16 cellular contexts compared by ENCODE assay signal in the genomic region with DNA sequence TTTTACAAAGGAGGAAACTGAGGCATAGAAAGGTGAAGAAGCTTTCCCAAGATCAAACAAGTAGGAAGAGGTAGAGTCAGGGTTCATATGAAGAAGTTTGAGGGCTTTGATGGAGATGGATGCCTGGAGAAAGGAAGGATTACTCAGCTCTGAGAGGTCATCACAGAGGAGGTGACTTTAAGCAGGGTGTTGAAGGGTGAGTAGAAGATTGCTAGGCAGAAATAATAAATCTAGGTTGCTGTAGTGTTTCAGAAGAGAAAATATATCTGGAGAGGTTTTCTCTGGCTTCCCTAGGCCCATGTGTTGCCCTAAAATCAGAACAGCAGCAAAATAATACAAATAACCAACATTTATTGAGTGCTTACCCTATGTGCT.
DNase-seq lines count a peak whose midpoint lies in the region; ATAC-seq lines count a peak whose summit lies in the region.
"Had no signal": no experiment of that assay in that cellular context is flagged by ENCODE, and none has a peak within 500 bp of the region (broad histone marks: within the 10 kb centered on the region; RNA-seq: fewer than 3 reads in every experiment).

No MANE protein-coding gene starts in this region.

- no peaks in the 10 kb centered on the region for H3K36me3 Mint-ChIP-seq in activated naive CD4-positive, alpha-beta T cell treated with anti-CD3 and anti-CD28 coated beads for 36 hours (ENCODE audit: low read depth)
- peaks cover 2% of the 10 kb centered on the region for H3K36me3 Mint-ChIP-seq in activated naive CD4-positive, alpha-beta T cell treated with anti-CD3 and anti-CD28 coated beads, Interleukin-2, amount 10 ng/mL, durations not matched to agents 7 days and 5 days
- peaks cover 2% of the 10 kb centered on the region for H3K36me3 Mint-ChIP-seq in IgD-negative memory B cell
- no peaks in the 10 kb centered on the region for H3K36me3 Mint-ChIP-seq in activated T-helper 2 cell treated with anti-CD3 and anti-CD28 coated beads, Interferon-gamma antibody, Interleukin-2, Interleukin-4, amounts not matched to agents 10 μg/mL and 5 μg/mL and 100 μg/mL, durations not matched to agents 14 hours and 24 hours and 36 hours (ENCODE audit: low read depth)

- DNase-seq in activated naive CD4-positive, alpha-beta T cell treated with anti-CD3 and anti-CD28 coated beads for 36 hours, result no peak
- no peak for DNase-seq in activated naive CD4-positive, alpha-beta T cell treated with anti-CD3 and anti-CD28 coated beads, Interleukin-2, amount 10 ng/mL, durations not matched to agents 7 days and 5 days
- no peak for DNase-seq in activated T-helper 2 cell treated with anti-CD3 and anti-CD28 coated beads, Interferon-gamma antibody, Interleukin-2, Interleukin-4, amounts not matched to agents 10 μg/mL and 5 μg/mL and 100 μg/mL, durations not matched to agents 14 hours and 24 hours and 36 hours (ENCODE audit: low spot score)
- DNase-seq in NCI-H2081 treated with DMSO at 0.1 percent for 48 hours (lab: John Stamatoyannopoulos, UW) (no peak), COR-L47 (lab: John Stamatoyannopoulos, UW) (no peak)
- DNase-seq: ACHN; AML-193; MV-4-11; NCI-H1417 treated with DMSO at 0.1 percent for 48 hours; NCI-H1930; NCI-H2171 treated with DMSO at 0.1 percent for 48 hours; NK-92 treated with Interleukin-12 subunit alpha and Interleukin-12 subunit beta, amount 100 ng/mL, for 24 hours; PC-3 had no signal

- H3K9me3 Mint-ChIP-seq in activated naive CD4-positive, alpha-beta T cell treated with anti-CD3 and anti-CD28 coated beads for 36 hours, result no peaks in the 10 kb centered on the region
- H3K9me3 Mint-ChIP-seq in activated naive CD4-positive, alpha-beta T cell treated with anti-CD3 and anti-CD28 coated beads, Interleukin-2, amount 10 ng/mL, durations not matched to agents 7 days and 5 days, result peaks cover 4% of the 10 kb centered on the region
- peaks cover 0 to 2% (median 0%) of the 10 kb centered on the region in 3 donors for H3K9me3 Mint-ChIP-seq in IgD-negative memory B cell
- no peaks in the 10 kb centered on the region for H3K9me3 Mint-ChIP-seq in activated T-helper 2 cell treated with anti-CD3 and anti-CD28 coated beads, Interferon-gamma antibody, Interleukin-2, Interleukin-4, amounts not matched to agents 10 μg/mL and 5 μg/mL and 100 μg/mL, durations not matched to agents 14 hours and 24 hours and 36 hours

- H3K4me1 Mint-ChIP-seq in activated naive CD4-positive, alpha-beta T cell treated with anti-CD3 and anti-CD28 coated beads for 36 hours (ENCODE audit: low read depth), result peaks cover 70% of the 10 kb centered on the region
- peaks cover 55% of the 10 kb centered on the region for H3K4me1 Mint-ChIP-seq in activated naive CD4-positive, alpha-beta T cell treated with anti-CD3 and anti-CD28 coated beads, Interleukin-2, amount 10 ng/mL, durations not matched to agents 7 days and 5 days
- peaks cover 37 to 70% (median 68%) of the 10 kb centered on the region in 3 donors for H3K4me1 Mint-ChIP-seq in IgD-negative memory B cell
- peaks cover 67% of the 10 kb centered on the region for H3K4me1 Mint-ChIP-seq in activated T-helper 2 cell treated with anti-CD3 and anti-CD28 coated beads, Interferon-gamma antibody, Interleukin-2, Interleukin-4, amounts not matched to agents 10 μg/mL and 5 μg/mL and 100 μg/mL, durations not matched to agents 14 hours and 24 hours and 36 hours (ENCODE audit: low read depth)

- intact Hi-C loops in activated naive CD4-positive, alpha-beta T cell treated with anti-CD3 and anti-CD28 coated beads for 36 hours (cut with micrococcal nuclease), result loop anchor here (10.0 kb wide), 1 partner anchor 562 kb away; no protein-coding TSS in a partner anchor
- intact Hi-C loops in activated T-helper 2 cell treated with anti-CD3 and anti-CD28 coated beads, Interferon-gamma antibody, Interleukin-2, Interleukin-4, amounts not matched to agents 10 μg/mL and 5 μg/mL and 100 μg/mL, durations not matched to agents 14 hours and 24 hours and 36 hours (cut with micrococcal nuclease), result no loop called here

- CTCF ChIA-PET in activated naive CD4-positive, alpha-beta T cell treated with anti-CD3 and anti-CD28 coated beads for 36 hours (lab: Charles Lee), result interaction anchor here (0.6 to 1.7 kb wide), 3 partner anchors 12 to 506 kb away, joined by 3 to 7 read pairs (median 3); no protein-coding TSS in a partner anchor
- CTCF ChIA-PET in activated naive CD4-positive, alpha-beta T cell treated with anti-CD3 and anti-CD28 coated beads, Interleukin-2, amount 10 ng/mL, durations not matched to agents 7 days and 5 days (lab: Charles Lee), result no interaction called here

- ATAC-seq in HG03175 (IDR thresholded peaks at IDR 0.05; ENCODE audit: unreplicated experiment), result no peak
- ATAC-seq: K562, PC-3 had no signal

- peak overlapping the region; percentile 28 for H3K27ac Mint-ChIP-seq in activated naive CD4-positive, alpha-beta T cell treated with anti-CD3 and anti-CD28 coated beads for 36 hours
- no peak overlapping the region for H3K27ac Mint-ChIP-seq in activated naive CD4-positive, alpha-beta T cell treated with anti-CD3 and anti-CD28 coated beads, Interleukin-2, amount 10 ng/mL, durations not matched to agents 7 days and 5 days
- peak overlapping the region; percentile 27 to 95 (median 93) for H3K27ac Mint-ChIP-seq in IgD-negative memory B cell
- peak overlapping the region; percentile 10 for H3K27ac Mint-ChIP-seq in activated T-helper 2 cell treated with anti-CD3 and anti-CD28 coated beads, Interferon-gamma antibody, Interleukin-2, Interleukin-4, amounts not matched to agents 10 μg/mL and 5 μg/mL and 100 μg/mL, durations not matched to agents 14 hours and 24 hours and 36 hours

- no peak overlapping the region for H3K4me3 Mint-ChIP-seq in activated naive CD4-positive, alpha-beta T cell treated with anti-CD3 and anti-CD28 coated beads for 36 hours
- no peak overlapping the region for H3K4me3 Mint-ChIP-seq in activated naive CD4-positive, alpha-beta T cell treated with anti-CD3 and anti-CD28 coated beads, Interleukin-2, amount 10 ng/mL, durations not matched to agents 7 days and 5 days
- peak overlapping the region in 1 of 4 donors; percentile 68 for H3K4me3 Mint-ChIP-seq in IgD-negative memory B cell
- no peak overlapping the region for H3K4me3 Mint-ChIP-seq in activated T-helper 2 cell treated with anti-CD3 and anti-CD28 coated beads, Interferon-gamma antibody, Interleukin-2, Interleukin-4, amounts not matched to agents 10 μg/mL and 5 μg/mL and 100 μg/mL, durations not matched to agents 14 hours and 24 hours and 36 hours (ENCODE audit: low read depth)

- H3K27me3 Mint-ChIP-seq in activated naive CD4-positive, alpha-beta T cell treated with anti-CD3 and anti-CD28 coated beads for 36 hours (ENCODE audit: low read depth), result no peaks in the 10 kb centered on the region
- peaks cover 9% of the 10 kb centered on the region for H3K27me3 Mint-ChIP-seq in activated naive CD4-positive, alpha-beta T cell treated with anti-CD3 and anti-CD28 coated beads, Interleukin-2, amount 10 ng/mL, durations not matched to agents 7 days and 5 days
- H3K27me3 Mint-ChIP-seq in IgD-negative memory B cell, result no peaks in the 10 kb centered on the region
- no peaks in the 10 kb centered on the region for H3K27me3 Mint-ChIP-seq in activated T-helper 2 cell treated with anti-CD3 and anti-CD28 coated beads, Interferon-gamma antibody, Interleukin-2, Interleukin-4, amounts not matched to agents 10 μg/mL and 5 μg/mL and 100 μg/mL, durations not matched to agents 14 hours and 24 hours and 36 hours (ENCODE audit: low read depth)
